In the genomic region with DNA sequence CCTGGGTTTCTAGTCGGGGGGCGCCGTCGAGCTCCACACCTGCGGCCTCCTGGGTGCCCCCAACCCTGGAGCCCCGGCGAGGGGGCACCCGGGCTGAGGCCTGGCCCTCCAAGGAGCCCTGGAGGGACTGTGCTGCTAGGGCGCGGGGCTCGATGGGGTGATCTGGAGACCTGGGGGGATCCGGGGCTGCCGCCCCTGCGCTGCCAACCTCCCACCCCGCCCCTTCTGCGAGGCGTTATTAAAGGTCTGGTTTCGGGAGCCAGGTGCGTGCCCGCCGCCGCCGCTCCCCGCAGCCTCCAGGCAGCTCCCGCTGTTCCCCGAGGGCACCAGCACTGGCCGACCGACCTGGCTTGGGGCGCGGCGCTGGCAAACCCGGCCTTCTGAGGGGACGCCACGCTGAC, we compare ENCODE assay signal across 8 cellular contexts. TPM values are rescaled to one million over a fixed set of nuclear protein-coding genes. Genes with fewer than 3 reads are reported as not detected.
DNase-seq lines count a peak whose midpoint lies in the region; ATAC-seq and TF ChIP-seq lines count a peak whose summit lies in the region.

No MANE protein-coding gene starts in this region.

- H3K79me2 ChIP-seq in DND-41 (ENCODE audit: insufficient read depth, low read length) (peaks cover 14% of the 10 kb centered on the region), Loucy (ENCODE audit: insufficient read depth, low read length) (peaks cover 11% of the 10 kb centered on the region; the same call in 1 of the 2 replicates), osteoblast (ENCODE audit: insufficient read depth, low read length) (peaks cover 52% of the 10 kb centered on the region)

- peaks cover 13% of the 10 kb centered on the region; the same call in 1 of the 2 replicates for H4K20me1 ChIP-seq in DND-41 (ENCODE audit: insufficient read depth, low read length)
- H4K20me1 ChIP-seq in Loucy (ENCODE audit: insufficient read depth, low read length, poor library complexity, severe bottlenecking) = peaks cover 3% of the 10 kb centered on the region
- H4K20me1 ChIP-seq in osteoblast (ENCODE audit: insufficient read depth, low read length) = peaks cover 34% of the 10 kb centered on the region

- H3K27ac ChIP-seq in DND-41 (ENCODE audit: low read length) = no peak overlapping the region
- peak overlapping the region; percentile 74 for H3K27ac ChIP-seq in osteoblast (ENCODE audit: low read depth, low read length)

- no peaks in the 10 kb centered on the region for H3K9me3 ChIP-seq in DND-41 (ENCODE audit: insufficient read depth, low read length, severe bottlenecking)
- H3K9me3 ChIP-seq in Loucy (ENCODE audit: insufficient read depth, low read depth, low read length) = no peaks in the 10 kb centered on the region
- no peaks in the 10 kb centered on the region for H3K9me3 ChIP-seq in endocrine pancreas (ENCODE audit: control insufficient read depth, low read length)
- no peaks in the 10 kb centered on the region for H3K9me3 ChIP-seq in osteoblast (ENCODE audit: low read depth, low read length)

- H2AFZ ChIP-seq in DND-41 (ENCODE audit: low read depth, low read length) (peak overlapping the region; percentile 52; the same call in 1 of the 2 replicates), Loucy (ENCODE audit: low read length) (no peak overlapping the region), osteoblast (ENCODE audit: low read length) (no peak overlapping the region)

- H3K27me3 ChIP-seq in DND-41 (ENCODE audit: insufficient read depth, low read length, poor library complexity) (no peaks in the 10 kb centered on the region), Loucy (ENCODE audit: insufficient read depth, low read length, poor library complexity, severe bottlenecking) (no peaks in the 10 kb centered on the region), endocrine pancreas (ENCODE audit: control insufficient read depth, insufficient read depth, low read length) (no peaks in the 10 kb centered on the region), osteoblast (ENCODE audit: insufficient read depth, low read length) (no peaks in the 10 kb centered on the region)

- H3K9ac ChIP-seq in DND-41 (ENCODE audit: low read depth, low read length) = peak overlapping the region; percentile 67
- H3K9ac ChIP-seq in Loucy (ENCODE audit: low read depth, low read length, poor library complexity, severe bottlenecking) = peak overlapping the region; percentile 79
- H3K9ac ChIP-seq in endocrine pancreas (ENCODE audit: control insufficient read depth, insufficient read depth, low read length) = peak overlapping the region; percentile 61

- H3K4me2 ChIP-seq in DND-41 (ENCODE audit: insufficient read depth, low read length) = peak overlapping the region; percentile 78
- peak overlapping the region; percentile 67 for H3K4me2 ChIP-seq in Loucy (ENCODE audit: low read depth, low read length, poor library complexity, severe bottlenecking)
- H3K4me2 ChIP-seq in osteoblast (ENCODE audit: insufficient read depth, low read length) = peak overlapping the region; percentile 80

- H3F3A ChIP-seq in Loucy (ENCODE audit: low read depth) = no peaks in the 10 kb centered on the region

- no peak for DNase-seq in DND-41
- DNase-seq in osteoblast (ENCODE audit: insufficient read length, low spot score, missing footprints) = peak; percentile 88
- no peak for DNase-seq in H4 (ENCODE audit: low spot score)
- DNase-seq in HUDEP-2 (lab: John Stamatoyannopoulos, UW; ENCODE audit: unreplicated experiment in 76 of 76) = no peak

- TF ChIP-seq CTCF in DND-41 (IDR thresholded peaks at IDR 0.05; ENCODE audit: borderline replicate concordance, extremely low read depth, low read length, poor library complexity, severe bottlenecking) = no peak
- TF ChIP-seq CTCF in Loucy (conservative IDR thresholded peaks at IDR 0.05; ENCODE audit: low read length) = no peak
- TF ChIP-seq CTCF in osteoblast (IDR thresholded peaks at IDR 0.05; ENCODE audit: extremely low read depth, low read depth, low read length) = no peak

- no peaks in the 10 kb centered on the region for H3K9me2 ChIP-seq in Loucy (replicated peaks; ENCODE audit: low read depth, low read length)

- H3K36me3 ChIP-seq in DND-41 (ENCODE audit: insufficient read depth, low read length) (peaks cover 26% of the 10 kb centered on the region), Loucy (ENCODE audit: insufficient read depth, low read length) (no peaks in the 10 kb centered on the region), endocrine pancreas (ENCODE audit: control insufficient read depth, insufficient read depth, low read length) (no peaks in the 10 kb centered on the region), osteoblast (ENCODE audit: insufficient read depth, low read length) (peaks cover 34% of the 10 kb centered on the region)

- ATAC-seq in DND-41 (ENCODE audit: insufficient read depth, low read depth) (peak; percentile 4; the same call in 1 of the 3 replicates), HG02970 (IDR thresholded peaks at IDR 0.05; ENCODE audit: low FRiP score, unreplicated experiment) (no peak), GM21423 (IDR thresholded peaks at IDR 0.05; ENCODE audit: unreplicated experiment) (no peak)

- H3K4me1 ChIP-seq in DND-41 (ENCODE audit: insufficient read depth, low read length) (peaks cover 14% of the 10 kb centered on the region), Loucy (ENCODE audit: insufficient read depth, low read length, poor library complexity, severe bottlenecking) (peaks cover 15% of the 10 kb centered on the region), endocrine pancreas (ENCODE audit: control insufficient read depth, insufficient read depth, low read length) (no peaks in the 10 kb centered on the region), osteoblast (ENCODE audit: insufficient read depth, low read length) (peaks cover 15% of the 10 kb centered on the region)

- H3K4me3 ChIP-seq in DND-41 (ENCODE audit: low read depth in 1 of 2, low read length in 2 of 2) (peak overlapping the region; percentile 93 to 95; a peak in 3 of 4 replicates), Loucy (ENCODE audit: low read length, poor library complexity, severe bottlenecking) (peak overlapping the region; percentile 98), endocrine pancreas (ENCODE audit: control insufficient read depth, insufficient read depth, low read length) (no peak overlapping the region), osteoblast (ENCODE audit: insufficient read depth, low read length) (peak overlapping the region; percentile 88)

RNA-seq across cellular contexts. Expression of gene POFUT2, which starts 0.7 kb away (rescaled TPM):
- 35.8 and 39.2 TPM in 2 replicates for total RNA-seq in osteoblast
- total RNA-seq in H4 (2014; rRNA removed; shearing (Covaris generic)) = 27.7 and 28.7 TPM in 2 replicates
